ENCODE assay signal across 9 cellular contexts in genomic region chr7:22697897-22698645, GRCh38. TPM values are rescaled to one million over a fixed set of nuclear protein-coding genes. Genes with fewer than 3 reads are reported as not detected.
DNase-seq lines count a peak whose midpoint lies in the region; ATAC-seq and TF ChIP-seq lines count a peak whose summit lies in the region.
"Had no signal": no experiment of that assay in that cellular context is flagged by ENCODE, and none has a peak within 500 bp of the region (broad histone marks: within the 10 kb centered on the region; RNA-seq: fewer than 3 reads in every experiment).

No MANE protein-coding gene starts in this region.

- H3K4me1 ChIP-seq in thyroid gland (peaks cover 22% of the 10 kb centered on the region in 2 donors), psoas muscle (no peaks in the 10 kb centered on the region)

- ATAC-seq in HG02943 (IDR thresholded peaks at IDR 0.05; ENCODE audit: low read depth, unreplicated experiment) (peak; percentile 67), psoas muscle (no peak)

- H3K36me3 Mint-ChIP-seq in activated naive CD4-positive, alpha-beta T cell treated with anti-CD3 and anti-CD28 coated beads, Interleukin-2, amount 50 U/mL, for 24 hours: peaks cover 3% of the 10 kb centered on the region
- H3K36me3 Mint-ChIP-seq in T-helper 1 cell treated with Interleukin-12 subunit alpha and Interleukin-12 subunit beta and Interleukin-4 antibody, amounts not matched to agents 30 μg/mL and 1 μg/mL, for 36 hours (ENCODE audit: low read depth): peaks cover 9% of the 10 kb centered on the region

- peak overlapping the region; percentile 54 for H3K4me3 Mint-ChIP-seq in activated naive CD4-positive, alpha-beta T cell treated with anti-CD3 and anti-CD28 coated beads, Interleukin-2, amount 50 U/mL, for 24 hours
- peak overlapping the region; percentile 72 for H3K4me3 Mint-ChIP-seq in T-helper 1 cell treated with Interleukin-12 subunit alpha and Interleukin-12 subunit beta and Interleukin-4 antibody, amounts not matched to agents 30 μg/mL and 1 μg/mL, for 36 hours

- peaks cover 67% of the 10 kb centered on the region for H3K4me1 Mint-ChIP-seq in activated naive CD4-positive, alpha-beta T cell treated with anti-CD3 and anti-CD28 coated beads, Interleukin-2, amount 50 U/mL, for 24 hours
- H3K4me1 Mint-ChIP-seq in T-helper 1 cell treated with Interleukin-12 subunit alpha and Interleukin-12 subunit beta and Interleukin-4 antibody, amounts not matched to agents 30 μg/mL and 1 μg/mL, for 36 hours (ENCODE audit: low read depth): peaks cover 61% of the 10 kb centered on the region

- H3K27me3 ChIP-seq in thyroid gland (no peaks in the 10 kb centered on the region), psoas muscle (ENCODE audit: insufficient read depth in 3 of 3, low read length in 2 of 3) (no peaks in the 10 kb centered on the region)

- 44 to 58% methylated on average over 2 of the region's 2 CpGs for WGBS in thyroid gland, 2 donors
- WGBS in psoas muscle, 3 donors: 48 to 64% (median 51%) methylated on average over 2 of the region's 2 CpGs

- H3K27ac ChIP-seq in thyroid gland: peak overlapping the region in 2 of 3 donors; percentile 56 to 73
- H3K27ac ChIP-seq in psoas muscle: no peak overlapping the region
- H3K27ac ChIP-seq: C4-2B had no signal

- H3K36me3 ChIP-seq in thyroid gland: no peaks in the 10 kb centered on the region
- H3K36me3 ChIP-seq in psoas muscle (ENCODE audit: insufficient read depth in 1 of 2, low read depth in 1 of 2): no peaks in the 10 kb centered on the region

- no peaks in the 10 kb centered on the region for H3K9me3 Mint-ChIP-seq in activated naive CD4-positive, alpha-beta T cell treated with anti-CD3 and anti-CD28 coated beads, Interleukin-2, amount 50 U/mL, for 24 hours
- peaks cover 13% of the 10 kb centered on the region for H3K9me3 Mint-ChIP-seq in T-helper 1 cell treated with Interleukin-12 subunit alpha and Interleukin-12 subunit beta and Interleukin-4 antibody, amounts not matched to agents 30 μg/mL and 1 μg/mL, for 36 hours

- DNase-seq in activated naive CD4-positive, alpha-beta T cell treated with Interleukin-2 at 50 U/mL for 16 hours: no peak
- DNase-seq in thyroid gland (no peak), GF-D8 (lab: John Stamatoyannopoulos, UW) (no peak), DMS 273 treated with DMSO at 0.1 percent for 48 hours (lab: John Stamatoyannopoulos, UW) (no peak), psoas muscle (no peak)

- TF ChIP-seq CTCF in thyroid gland (IDR thresholded peaks at IDR 0.05): no peak
- no peak for TF ChIP-seq CTCF in psoas muscle (IDR thresholded peaks at IDR 0.05)

- peak overlapping the region; percentile 89 for H3K27ac Mint-ChIP-seq in activated naive CD4-positive, alpha-beta T cell treated with anti-CD3 and anti-CD28 coated beads, Interleukin-2, amount 50 U/mL, for 24 hours
- peak overlapping the region; percentile 84 for H3K27ac Mint-ChIP-seq in T-helper 1 cell treated with Interleukin-12 subunit alpha and Interleukin-12 subunit beta and Interleukin-4 antibody, amounts not matched to agents 30 μg/mL and 1 μg/mL, for 36 hours

- H3K27me3 Mint-ChIP-seq in activated naive CD4-positive, alpha-beta T cell treated with anti-CD3 and anti-CD28 coated beads, Interleukin-2, amount 50 U/mL, for 24 hours: no peaks in the 10 kb centered on the region
- H3K27me3 Mint-ChIP-seq in T-helper 1 cell treated with Interleukin-12 subunit alpha and Interleukin-12 subunit beta and Interleukin-4 antibody, amounts not matched to agents 30 μg/mL and 1 μg/mL, for 36 hours (ENCODE audit: low read depth): peaks cover 3% of the 10 kb centered on the region

- TF ChIP-seq POLR2A in thyroid gland (IDR thresholded peaks at IDR 0.05): no peak

- intact Hi-C loops in thyroid gland (cut with DNase I): no loop called here
- intact Hi-C loops in psoas muscle (cut with DNase I): no loop called here

- no peaks in the 10 kb centered on the region for H3K9me3 ChIP-seq in thyroid gland
- H3K9me3 ChIP-seq in psoas muscle: no peaks in the 10 kb centered on the region

- H3K4me3 ChIP-seq in thyroid gland (replicated peaks in 1 of 3) (no peak overlapping the region), psoas muscle (no peak overlapping the region)

RNA-seq across cellular contexts. Expression of gene IL6, which starts 28.9 kb away (rescaled TPM):
- total RNA-seq in thyroid gland (10 to 100 TPM in 1 of 4 donors, 1 to 10 TPM in 2, under 1 TPM in 1; 0.78 to 10.9 (median 3.7) TPM), psoas muscle (1 to 10 TPM in 2 of 4 donors, under 1 TPM in 1, not detected in 1; 0.99 to 4.6 (median 2.1) TPM)
- polyA plus RNA-seq in psoas muscle: 1 to 10 TPM in 1 of 3 donors, under 1 TPM in 2; 0.51 to 4.1 (median 0.91) TPM
